In genomic region chr9:38038307-38039089, GRCh38 we compare ENCODE assay signal across 14 cellular contexts. TPM values are rescaled to one million over a fixed set of nuclear protein-coding genes. Genes with fewer than 3 reads are reported as not detected.
DNase-seq lines count a peak whose midpoint lies in the region; ATAC-seq and TF ChIP-seq lines count a peak whose summit lies in the region.
"Had no signal": no experiment of that assay in that cellular context is flagged by ENCODE, and none has a peak within 500 bp of the region (broad histone marks: within the 10 kb centered on the region; RNA-seq: fewer than 3 reads in every experiment).

No MANE protein-coding gene starts in this region.

- H3K9me3 ChIP-seq in cardiac muscle cell (ENCODE audit: low read depth): no peaks in the 10 kb centered on the region

- DNase-seq in H7: peak; percentile 60
- peak; percentile 72 for DNase-seq in SK-N-DZ (ENCODE audit: low spot score)
- peak; percentile 54 to 89 for DNase-seq in cardiac muscle cell (ENCODE audit: low read depth in 1 of 2, low spot score in 1 of 2)
- no peak for DNase-seq in stimulated activated effector memory CD8-positive, alpha-beta T cell treated with anti-CD3 and anti-CD28 coated beads, Interleukin-12 subunit alpha, Interleukin-12 subunit beta, amount 100 ng/mL, for 72 hours (ENCODE audit: low spot score in 2 of 2)
- no peak for DNase-seq in activated CD4-positive, alpha-beta T cell treated with anti-CD3 and anti-CD28 coated beads, Interleukin-2, amount 50 U/mL, for 4 hours
- DNase-seq: activated T-cell treated with anti-CD3 and anti-CD28 coated beads, Interleukin-2, amount 50 U/mL, for 48 hours; effector CD8-positive, alpha-beta T cell; NCI-H1694 treated with DMSO at 0.1 percent for 48 hours; stimulated activated CD4-positive, alpha-beta T cell treated with anti-CD3 and anti-CD28 coated beads, Interleukin-12 subunit alpha, Interleukin-12 subunit beta, amount 100 ng/mL, for 4 hours; substantia nigra; T-cell had no signal

- H3K36me3 Mint-ChIP-seq in stimulated activated effector memory CD8-positive, alpha-beta T cell treated with anti-CD3 and anti-CD28 coated beads, Interleukin-12 subunit alpha, Interleukin-12 subunit beta, amount 100 ng/mL, for 72 hours: no peaks in the 10 kb centered on the region
- H3K36me3 Mint-ChIP-seq: T-cell had no signal

- H3K4me1 ChIP-seq in cardiac muscle cell (ENCODE audit: low read depth): peaks cover 45% of the 10 kb centered on the region

- H3K27me3 ChIP-seq in H7 (ENCODE audit: control insufficient read depth, insufficient read depth, low read length) (no peaks in the 10 kb centered on the region), cardiac muscle cell (no peaks in the 10 kb centered on the region)

- ATAC-seq in stimulated activated effector memory CD8-positive, alpha-beta T cell treated with anti-CD3 and anti-CD28 coated beads, Interleukin-12 subunit alpha, Interleukin-12 subunit beta, amount 100 ng/mL, for 72 hours: peak; percentile 25
- ATAC-seq in GM19452 (IDR thresholded peaks at IDR 0.05; ENCODE audit: unreplicated experiment) (no peak), HG03521 (IDR thresholded peaks at IDR 0.05; ENCODE audit: unreplicated experiment) (no peak), HG02938 (IDR thresholded peaks at IDR 0.05; ENCODE audit: unreplicated experiment) (no peak)
- ATAC-seq: T-cell had no signal

- H3K4me3 ChIP-seq in H7 (ENCODE audit: insufficient read depth, low read depth, low read length) (no peak overlapping the region), cardiac muscle cell (no peak overlapping the region)

- no peaks in the 10 kb centered on the region for H3K9me3 Mint-ChIP-seq in stimulated activated effector memory CD8-positive, alpha-beta T cell treated with anti-CD3 and anti-CD28 coated beads, Interleukin-12 subunit alpha, Interleukin-12 subunit beta, amount 100 ng/mL, for 72 hours
- H3K9me3 Mint-ChIP-seq: T-cell had no signal

- no peaks in the 10 kb centered on the region for H3K4me1 Mint-ChIP-seq in stimulated activated effector memory CD8-positive, alpha-beta T cell treated with anti-CD3 and anti-CD28 coated beads, Interleukin-12 subunit alpha, Interleukin-12 subunit beta, amount 100 ng/mL, for 72 hours
- H3K4me1 Mint-ChIP-seq: T-cell had no signal

- no peak for TF ChIP-seq CTCF in cardiac muscle cell (IDR thresholded peaks at IDR 0.05; ENCODE audit: low read depth, low read length)

- peak overlapping the region; percentile 50 for H3K27ac Mint-ChIP-seq in stimulated activated effector memory CD8-positive, alpha-beta T cell treated with anti-CD3 and anti-CD28 coated beads, Interleukin-12 subunit alpha, Interleukin-12 subunit beta, amount 100 ng/mL, for 72 hours
- H3K27ac Mint-ChIP-seq: T-cell had no signal

- H3K36me3 ChIP-seq in H7 (replicated peaks; ENCODE audit: control insufficient read depth, insufficient read depth, low read length) (no peaks in the 10 kb centered on the region), cardiac muscle cell (no peaks in the 10 kb centered on the region)

- peak overlapping the region; percentile 87 for H3K27ac ChIP-seq in cardiac muscle cell

- no peak overlapping the region for H3K4me3 Mint-ChIP-seq in stimulated activated effector memory CD8-positive, alpha-beta T cell treated with anti-CD3 and anti-CD28 coated beads, Interleukin-12 subunit alpha, Interleukin-12 subunit beta, amount 100 ng/mL, for 72 hours
- H3K4me3 Mint-ChIP-seq: T-cell had no signal

RNA-seq across cellular contexts. Expression of gene SHB, which starts 30.5 kb away (rescaled TPM):
- total RNA-seq in H7 (2014; rRNA removed; shearing (Covaris generic)): 11.6 and 18.0 TPM in 2 replicates
- 8.5 and 9.6 TPM in 2 replicates for polyA plus RNA-seq in SK-N-DZ (2014; cell fraction: cytosol; rRNA removed)
- 5.3 and 5.8 TPM in 2 replicates for polyA plus RNA-seq in SK-N-DZ (2014; cell fraction: nucleus; rRNA removed)
- 36.0 and 46.9 TPM in 2 replicates for total RNA-seq in cardiac muscle cell
- 28.2 and 32.4 TPM in 2 replicates for polyA plus RNA-seq in cardiac muscle cell

Comparison
In these comparisons a context has a peak if more than half of its experiments do, and no peak if none do; other contexts are left out.
1. DNase-seq: peak in H7 (single experiment), SK-N-DZ (single experiment) and cardiac muscle cell (2 of 2); none in stimulated activated effector memory CD8-positive, alpha-beta T cell treated with anti-CD3 and anti-CD28 coated beads, Interleukin-12 subunit alpha, Interleukin-12 subunit beta, amount 100 ng/mL, for 72 hours (0 of 2) and activated CD4-positive, alpha-beta T cell treated with anti-CD3 and anti-CD28 coated beads, Interleukin-2, amount 50 U/mL, for 4 hours (0 of 2).